Comparison of ENCODE assay signal across 1 cellular context in the genomic region with DNA sequence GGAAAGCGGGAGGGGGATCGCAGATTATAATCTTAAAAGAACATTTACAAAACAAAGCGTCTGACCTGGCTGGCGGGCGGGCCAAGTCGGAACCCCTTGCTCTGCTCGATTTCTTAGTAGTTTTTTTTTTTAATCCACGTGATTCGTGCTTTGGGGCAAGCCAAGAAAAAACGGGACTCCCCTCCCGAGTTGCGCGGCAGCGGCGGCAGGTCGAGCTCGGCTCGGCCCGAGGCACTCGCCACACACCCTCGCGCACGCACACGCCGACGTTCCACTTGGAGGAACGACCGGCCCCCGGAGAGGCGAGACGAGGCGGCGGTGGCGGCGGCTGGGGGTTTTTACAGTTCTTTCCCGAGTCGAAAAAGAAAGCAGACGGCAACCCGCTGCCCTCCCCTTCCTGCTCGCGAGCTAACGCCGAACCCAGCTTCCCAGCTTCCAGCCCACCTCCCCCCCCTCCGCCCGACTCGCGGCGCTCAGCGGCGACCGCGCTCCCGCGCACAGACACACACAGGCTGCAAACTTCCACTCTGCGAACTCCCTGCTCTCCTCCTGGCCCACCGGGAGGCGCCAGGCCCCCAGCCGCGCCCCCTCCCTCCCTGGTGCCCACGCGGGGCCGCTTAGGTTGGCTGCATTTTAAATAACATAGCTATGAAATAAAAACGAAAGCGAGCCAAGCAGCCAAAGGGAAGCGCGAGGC.
TF ChIP-seq lines count a peak whose summit lies in the region.

No MANE protein-coding gene starts in this region.

TF ChIP-seq in K562, 482 proteins besides CTCF, POLR2A, EP300 and RAD21 (continued from another document):
- TF ChIP-seq TAL1 (IDR thresholded peaks at IDR 0.05) (no peak), RBM14 (IDR thresholded peaks at IDR 0.05; ENCODE audit: borderline replicate concordance, insufficient read depth, low read depth, low read length) (0 out of 2 replicates have a peak, but pooled peaks have one; percentile 28), KAT8 (IDR thresholded peaks at IDR 0.05; ENCODE audit: low read depth) (no peak), FIP1L1 (IDR thresholded peaks at IDR 0.05; ENCODE audit: low read depth, low read length, poor library complexity, severe bottlenecking) (peak; percentile 20), SFPQ (IDR thresholded peaks at IDR 0.05; ENCODE audit: low read depth, low read length) (no peak), TSHZ1 (CRISPR knock-in tag; IDR thresholded peaks at IDR 0.05) (no peak), POLR2G (IDR thresholded peaks at IDR 0.05; ENCODE audit: low read depth, low read length) (peak; percentile 70), PRPF4 (IDR thresholded peaks at IDR 0.05; ENCODE audit: insufficient read depth, low read depth, low read length, poor library complexity, severe bottlenecking) (peak; percentile 40), KDM2B (CRISPR knock-in tag; IDR thresholded peaks at IDR 0.05) (peak; percentile 61; the same call in 1 of the 2 replicates), RBFOX2 (IDR thresholded peaks at IDR 0.05; ENCODE audit: low read depth, low read length) (peak; percentile 79), CCNT2 (IDR thresholded peaks at IDR 0.05; ENCODE audit: borderline replicate concordance, extremely low read depth, insufficient read length, low read depth, low read length) (peak; percentile 31), NRF1 (conservative IDR thresholded peaks at IDR 0.05 in 1 of 2, IDR thresholded peaks at IDR 0.05 in 1 of 2) (peak in 1 of 2 experiments; percentile 32; a peak in 1 of 4 replicates), RBM22 (IDR thresholded peaks at IDR 0.05; ENCODE audit: low read depth, low read length, poor library complexity, severe bottlenecking) (peak; percentile 82), CXXC5 (CRISPR knock-in tag; IDR thresholded peaks at IDR 0.05) (peak; percentile 17; the same call in 1 of the 2 replicates)
- TF ChIP-seq, protein P1, sequence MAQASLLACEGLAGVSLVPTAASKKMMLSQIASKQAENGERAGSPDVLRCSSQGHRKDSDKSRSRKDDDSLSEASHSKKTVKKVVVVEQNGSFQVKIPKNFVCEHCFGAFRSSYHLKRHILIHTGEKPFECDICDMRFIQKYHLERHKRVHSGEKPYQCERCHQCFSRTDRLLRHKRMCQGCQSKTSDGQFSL (CRISPR knock-in tag; IDR thresholded peaks at IDR 0.05) = no peak
- TF ChIP-seq, protein P1 (tag; IDR thresholded peaks at IDR 0.05) = peak in 1 of 2 experiments; percentile 23; a peak in 1 of 4 replicates
- TF ChIP-seq, protein P2, sequence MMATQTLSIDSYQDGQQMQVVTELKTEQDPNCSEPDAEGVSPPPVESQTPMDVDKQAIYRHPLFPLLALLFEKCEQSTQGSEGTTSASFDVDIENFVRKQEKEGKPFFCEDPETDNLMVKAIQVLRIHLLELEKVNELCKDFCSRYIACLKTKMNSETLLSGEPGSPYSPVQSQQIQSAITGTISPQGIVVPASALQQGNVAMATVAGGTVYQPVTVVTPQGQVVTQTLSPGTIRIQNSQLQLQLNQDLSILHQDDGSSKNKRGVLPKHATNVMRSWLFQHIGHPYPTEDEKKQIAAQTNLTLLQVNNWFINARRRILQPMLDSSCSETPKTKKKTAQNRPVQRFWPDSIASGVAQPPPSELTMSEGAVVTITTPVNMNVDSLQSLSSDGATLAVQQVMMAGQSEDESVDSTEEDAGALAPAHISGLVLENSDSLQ (IDR thresholded peaks at IDR 0.05) = no peak
- TF ChIP-seq, protein P3, sequence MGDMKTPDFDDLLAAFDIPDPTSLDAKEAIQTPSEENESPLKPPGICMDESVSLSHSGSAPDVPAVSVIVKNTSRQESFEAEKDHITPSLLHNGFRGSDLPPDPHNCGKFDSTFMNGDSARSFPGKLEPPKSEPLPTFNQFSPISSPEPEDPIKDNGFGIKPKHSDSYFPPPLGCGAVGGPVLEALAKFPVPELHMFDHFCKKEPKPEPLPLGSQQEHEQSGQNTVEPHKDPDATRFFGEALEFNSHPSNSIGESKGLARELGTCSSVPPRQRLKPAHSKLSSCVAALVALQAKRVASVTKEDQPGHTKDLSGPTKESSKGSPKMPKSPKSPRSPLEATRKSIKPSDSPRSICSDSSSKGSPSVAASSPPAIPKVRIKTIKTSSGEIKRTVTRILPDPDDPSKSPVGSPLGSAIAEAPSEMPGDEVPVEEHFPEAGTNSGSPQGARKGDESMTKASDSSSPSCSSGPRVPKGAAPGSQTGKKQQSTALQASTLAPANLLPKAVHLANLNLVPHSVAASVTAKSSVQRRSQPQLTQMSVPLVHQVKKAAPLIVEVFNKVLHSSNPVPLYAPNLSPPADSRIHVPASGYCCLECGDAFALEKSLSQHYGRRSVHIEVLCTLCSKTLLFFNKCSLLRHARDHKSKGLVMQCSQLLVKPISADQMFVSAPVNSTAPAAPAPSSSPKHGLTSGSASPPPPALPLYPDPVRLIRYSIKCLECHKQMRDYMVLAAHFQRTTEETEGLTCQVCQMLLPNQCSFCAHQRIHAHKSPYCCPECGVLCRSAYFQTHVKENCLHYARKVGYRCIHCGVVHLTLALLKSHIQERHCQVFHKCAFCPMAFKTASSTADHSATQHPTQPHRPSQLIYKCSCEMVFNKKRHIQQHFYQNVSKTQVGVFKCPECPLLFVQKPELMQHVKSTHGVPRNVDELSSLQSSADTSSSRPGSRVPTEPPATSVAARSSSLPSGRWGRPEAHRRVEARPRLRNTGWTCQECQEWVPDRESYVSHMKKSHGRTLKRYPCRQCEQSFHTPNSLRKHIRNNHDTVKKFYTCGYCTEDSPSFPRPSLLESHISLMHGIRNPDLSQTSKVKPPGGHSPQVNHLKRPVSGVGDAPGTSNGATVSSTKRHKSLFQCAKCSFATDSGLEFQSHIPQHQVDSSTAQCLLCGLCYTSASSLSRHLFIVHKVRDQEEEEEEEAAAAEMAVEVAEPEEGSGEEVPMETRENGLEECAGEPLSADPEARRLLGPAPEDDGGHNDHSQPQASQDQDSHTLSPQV (IDR thresholded peaks at IDR 0.05) = no peak
